ENCODE assay signal across 1 cellular context in genomic region chr3:37934631-37935289, GRCh38.
TF ChIP-seq lines count a peak whose summit lies in the region.

No MANE protein-coding gene starts in this region.

TF ChIP-seq in GM23338, 12 proteins besides CTCF, POLR2A, EP300 and RAD21 (continued from another document):
- TF ChIP-seq ZNF462 (CRISPR knock-in tag; IDR thresholded peaks at IDR 0.05), result no peak
